8 cellular contexts compared by ENCODE assay signal in genomic region chr11:57657290-57658022, GRCh38. TPM values are rescaled to one million over a fixed set of nuclear protein-coding genes. Genes with fewer than 3 reads are reported as not detected.
A peak's percentile ranks its signal among the peaks of the same experiment; 100 is the strongest.
DNase-seq lines count a peak whose midpoint lies in the region; ATAC-seq and TF ChIP-seq lines count a peak whose summit lies in the region.

CLP1 (plus strand) TSS chr11:57657762; CDS start chr11:57659477, 1,715 bp downstream.

- H3K79me2 ChIP-seq in DOHH2 (ENCODE audit: control insufficient read depth, low read length) (peaks cover 36% of the 10 kb centered on the region), GM23338 (replicated peaks; ENCODE audit: insufficient read depth) (peaks cover 19% of the 10 kb centered on the region), fibroblast of lung (ENCODE audit: control insufficient read depth, insufficient read depth, low read length) (peaks cover 18% of the 10 kb centered on the region)

- H3K36me3 ChIP-seq in DOHH2 (ENCODE audit: control insufficient read depth, low read length) (peaks cover 31% of the 10 kb centered on the region), GM23338 (ENCODE audit: insufficient read depth) (peaks cover 18% of the 10 kb centered on the region), fibroblast of lung (ENCODE audit: control insufficient read depth, insufficient read depth, low read length) (peaks cover 7% of the 10 kb centered on the region)

- H3K9me3 ChIP-seq in DOHH2 (ENCODE audit: control insufficient read depth, insufficient read depth, low read length) (no peaks in the 10 kb centered on the region), fibroblast of lung (ENCODE audit: control insufficient read depth, insufficient read depth, low read depth, low read length) (no peaks in the 10 kb centered on the region)

- H2AFZ ChIP-seq in GM23338 (peak within 1 kb of the TSS; percentile 32), fibroblast of lung (ENCODE audit: low read length) (peak within 1 kb of the TSS; percentile 88)

- H3K4me3 ChIP-seq in DOHH2 (ENCODE audit: low read length) (peak within 1 kb of the TSS; percentile 99), GM23338 (peak within 1 kb of the TSS; percentile 81), fibroblast of lung (replicated peaks in 1 of 4; ENCODE audit: control extremely low read depth in 1 of 4, insufficient read depth in 1 of 4, low read depth in 3 of 4, low read length in 4 of 4) (peak within 1 kb of the TSS; percentile 51 to 95 (median 83))

- peaks cover 19% of the 10 kb centered on the region for H3K4me1 Mint-ChIP-seq in GM23338
- peaks cover 17 to 49% (median 37%) of the 10 kb centered on the region in 4 donors for H3K4me1 Mint-ChIP-seq in naive thymus-derived CD8-positive, alpha-beta T cell

- TF ChIP-seq CTCF in DOHH2 (IDR thresholded peaks at IDR 0.05; ENCODE audit: low read depth, low read length, poor library complexity, severe bottlenecking) (no peak), GM23338 (conservative IDR thresholded peaks at IDR 0.05; ENCODE audit: low read depth in 2 of 2) (no peak), fibroblast of lung (conservative IDR thresholded peaks at IDR 0.05 in 1 of 2, IDR thresholded peaks at IDR 0.05 in 1 of 2; ENCODE audit: low read depth in 1 of 2, low read length in 2 of 2) (no peak)

- H3K4me3 Mint-ChIP-seq in GM23338, result peak within 1 kb of the TSS; percentile 99
- H3K4me3 Mint-ChIP-seq in naive thymus-derived CD8-positive, alpha-beta T cell, result peak within 1 kb of the TSS; percentile 90 to 100 (median 98)

- peak within 1 kb of the TSS; percentile 84 for H3K4me2 ChIP-seq in DOHH2 (ENCODE audit: low read length)
- peak within 1 kb of the TSS; percentile 94 for H3K4me2 ChIP-seq in GM23338
- peak within 1 kb of the TSS; percentile 91 for H3K4me2 ChIP-seq in fibroblast of lung (ENCODE audit: extremely low read depth, insufficient read depth, low read length)

- H3K27me3 Mint-ChIP-seq in GM23338 (ENCODE audit: insufficient read depth, low read depth, poor library complexity), result peaks cover 18% of the 10 kb centered on the region
- no peaks in the 10 kb centered on the region for H3K27me3 Mint-ChIP-seq in naive thymus-derived CD8-positive, alpha-beta T cell

- H3F3A ChIP-seq in DOHH2 (ENCODE audit: control insufficient read depth, insufficient read depth), result peaks cover 2% of the 10 kb centered on the region; the same call in 1 of the 2 replicates
- H3F3A ChIP-seq in GM23338 (replicated peaks; ENCODE audit: low read depth), result peaks cover 3% of the 10 kb centered on the region; the same call in 1 of the 2 replicates

- DNase-seq in GM23338 (ENCODE audit: low spot score) (peak; percentile 100), LHCN-M2 (ENCODE audit: low read depth) (peak; percentile 98), RPMI8226 (peak; percentile 100), fibroblast of lung (ENCODE audit: low read depth in 2 of 2) (peak; percentile 98)
- peak; percentile 96 to 98 for DNase-seq in activated T-helper 1 cell treated with anti-CD3 and anti-CD28 coated beads, Interleukin-2, amount 50 U/mL, for 16 hours (ENCODE audit: low read depth in 1 of 2, low spot score in 1 of 2)
- peak; percentile 94 to 99 (median 98) for DNase-seq in naive thymus-derived CD8-positive, alpha-beta T cell
- peak; percentile 96 to 99 (median 97) for DNase-seq in stimulated activated naive CD4-positive, alpha-beta T cell (lab: John Stamatoyannopoulos, UW)

- H3K27me3 ChIP-seq in DOHH2 (ENCODE audit: control insufficient read depth, low read length), result no peaks in the 10 kb centered on the region
- H3K27me3 ChIP-seq in GM23338 (ENCODE audit: insufficient read depth), result peaks cover 16% of the 10 kb centered on the region
- no peaks in the 10 kb centered on the region for H3K27me3 ChIP-seq in fibroblast of lung (ENCODE audit: control insufficient read depth, insufficient read depth, low read length)

- H3K27ac ChIP-seq in DOHH2 (ENCODE audit: low read depth, low read length) (peak within 1 kb of the TSS; percentile 55), GM23338 (ENCODE audit: low read depth) (no peak within 1 kb of the TSS; the same call in 1 of the 2 replicates), fibroblast of lung (ENCODE audit: insufficient read depth, low read length) (peak within 1 kb of the TSS; percentile 83)

- H3K27ac Mint-ChIP-seq in GM23338, result peak within 1 kb of the TSS; percentile 96
- H3K27ac Mint-ChIP-seq in naive thymus-derived CD8-positive, alpha-beta T cell, result peak within 1 kb of the TSS; percentile 94 to 99 (median 96)

- no peaks in the 10 kb centered on the region for H3K9me3 Mint-ChIP-seq in GM23338
- no peaks in the 10 kb centered on the region for H3K9me3 Mint-ChIP-seq in naive thymus-derived CD8-positive, alpha-beta T cell

- H3K9me2 ChIP-seq in DOHH2 (replicated peaks; ENCODE audit: control insufficient read depth, low read length), result no peaks in the 10 kb centered on the region
- no peaks in the 10 kb centered on the region for H3K9me2 ChIP-seq in GM23338 (ENCODE audit: insufficient read depth)

- H3K36me3 Mint-ChIP-seq in GM23338 (ENCODE audit: low read depth), result peaks cover 29% of the 10 kb centered on the region
- peaks cover 0 to 33% (median 14%) of the 10 kb centered on the region in 3 donors for H3K36me3 Mint-ChIP-seq in naive thymus-derived CD8-positive, alpha-beta T cell

- peak within 1 kb of the TSS; percentile 78 for H3K9ac ChIP-seq in fibroblast of lung (ENCODE audit: insufficient read depth, low read length)

- POLR2A ChIA-PET in naive thymus-derived CD8-positive, alpha-beta T cell (lab: Charles Lee), result interaction anchor here (0.7 to 3.3 kb wide), 6 partner anchors 10 to 138 kb away, joined by 3 to 27 read pairs (median 5); partner anchors contain the start of genes SELENOH and ZDHHC5

- H3K4me1 ChIP-seq in DOHH2 (ENCODE audit: control insufficient read depth, low read length), result peaks cover 24% of the 10 kb centered on the region
- H3K4me1 ChIP-seq in GM23338 (ENCODE audit: insufficient read depth), result peaks cover 7% of the 10 kb centered on the region
- peaks cover 4% of the 10 kb centered on the region for H3K4me1 ChIP-seq in fibroblast of lung (ENCODE audit: control insufficient read depth, extremely low read depth, insufficient read depth, low read length)

- H4K20me1 ChIP-seq in DOHH2 (ENCODE audit: control insufficient read depth, insufficient read depth, low read depth, low read length) (no peaks in the 10 kb centered on the region; the same call in 1 of the 2 replicates), GM23338 (replicated peaks; ENCODE audit: insufficient read depth) (0 out of 2 replicates have a peak, but pooled peaks cover 4% of the 10 kb centered on the region), fibroblast of lung (ENCODE audit: control insufficient read depth, extremely low read depth, insufficient read depth, low read length) (no peaks in the 10 kb centered on the region)

- peak; percentile 94 for ATAC-seq in GM23338
- peak; percentile 95 for ATAC-seq in naive thymus-derived CD8-positive, alpha-beta T cell

TF ChIP-seq in GM23338, 12 proteins besides CTCF, POLR2A, EP300 and RAD21:
- peak; percentile 99 for TF ChIP-seq ETS1 (IDR thresholded peaks at IDR 0.05)
- peak; percentile 85 for TF ChIP-seq CREB1 (CRISPR knock-in tag; IDR thresholded peaks at IDR 0.05; ENCODE audit: low read depth)
- TF ChIP-seq JUNB (IDR thresholded peaks at IDR 0.05; ENCODE audit: unreplicated experiment), result no peak
- TF ChIP-seq POLR2AphosphoS5 (IDR thresholded peaks at IDR 0.05; ENCODE audit: low read depth), result peak; percentile 80

RNA-seq across cellular contexts. Expression of gene CLP1, which starts in this region (rescaled TPM):
- total RNA-seq in GM23338 (2014; rRNA removed; shearing (Covaris generic)), result 25.2 and 25.4 TPM in 2 replicates
- 14.4 and 16.8 TPM in 2 replicates for polyA plus RNA-seq in GM23338 (2016; fragmentation: Nextera tagmentation; extraction: Ambion mirVana)
- total RNA-seq in LHCN-M2 (2014; rRNA removed), result 25.3 TPM in 2 replicates
- 11.6 TPM for polyA plus RNA-seq in LHCN-M2 (2012)
- 13.2 and 17.2 TPM in 2 replicates for total RNA-seq in fibroblast of lung
- polyA plus RNA-seq in fibroblast of lung, result 24.1 and 31.5 TPM in 2 replicates
- 10.7 and 15.2 TPM in 2 replicates for polyA plus RNA-seq in fibroblast of lung (2012)
- polyA minus RNA-seq in fibroblast of lung (ENCODE audit: low replicate concordance), result 11.3 and 25.0 TPM in 2 replicates
- total RNA-seq in naive thymus-derived CD8-positive, alpha-beta T cell, result 10 to 100 TPM; 13.5 TPM
- 10 to 100 TPM in 1 of 3 donors, 1 to 10 TPM in 2; 7.9 to 13.4 (median 9.4) TPM for polyA plus RNA-seq in naive thymus-derived CD8-positive, alpha-beta T cell
